1 cellular context compared by ENCODE assay signal in the genomic region with DNA sequence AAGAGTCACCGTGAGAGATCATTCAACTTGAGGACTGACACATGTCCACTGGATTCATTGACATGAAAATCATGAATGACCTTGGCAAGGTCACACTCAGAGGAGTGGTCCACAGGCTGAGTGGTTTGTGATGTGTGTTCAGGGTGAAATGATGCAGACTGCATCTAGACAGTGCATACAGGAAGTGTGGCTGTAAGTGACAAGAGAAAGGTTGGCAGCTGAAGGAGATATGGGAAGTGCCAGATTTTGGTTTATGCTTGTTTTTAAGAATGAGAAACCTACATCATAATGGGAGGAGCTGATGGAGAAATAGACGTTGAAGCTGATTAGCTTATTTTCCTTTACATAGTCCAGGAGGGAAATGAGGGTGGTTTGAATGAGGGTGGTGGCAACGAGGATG.
TF ChIP-seq lines count a peak whose summit lies in the region.

No MANE protein-coding gene starts in this region.

TF ChIP-seq in HEK293T, 16 proteins besides CTCF, POLR2A, EP300 and RAD21 (continued from another document):
- TF ChIP-seq FOXK2 (IDR thresholded peaks at IDR 0.05) (no peak), L3MBTL2 (conservative IDR thresholded peaks at IDR 0.05) (no peak), SP1 (IDR thresholded peaks at IDR 0.05) (no peak), TARDBP (IDR thresholded peaks at IDR 0.05) (no peak), ELF4 (IDR thresholded peaks at IDR 0.05) (no peak), ZNF384 (IDR thresholded peaks at IDR 0.05) (no peak), CTBP1 (IDR thresholded peaks at IDR 0.05; ENCODE audit: borderline replicate concordance) (no peak), BHLHE40 (IDR thresholded peaks at IDR 0.05; ENCODE audit: borderline replicate concordance) (no peak), NFRKB (IDR thresholded peaks at IDR 0.05) (no peak), LEF1 (IDR thresholded peaks at IDR 0.05; ENCODE audit: borderline replicate concordance) (no peak)
- TF ChIP-seq, protein P1, sequence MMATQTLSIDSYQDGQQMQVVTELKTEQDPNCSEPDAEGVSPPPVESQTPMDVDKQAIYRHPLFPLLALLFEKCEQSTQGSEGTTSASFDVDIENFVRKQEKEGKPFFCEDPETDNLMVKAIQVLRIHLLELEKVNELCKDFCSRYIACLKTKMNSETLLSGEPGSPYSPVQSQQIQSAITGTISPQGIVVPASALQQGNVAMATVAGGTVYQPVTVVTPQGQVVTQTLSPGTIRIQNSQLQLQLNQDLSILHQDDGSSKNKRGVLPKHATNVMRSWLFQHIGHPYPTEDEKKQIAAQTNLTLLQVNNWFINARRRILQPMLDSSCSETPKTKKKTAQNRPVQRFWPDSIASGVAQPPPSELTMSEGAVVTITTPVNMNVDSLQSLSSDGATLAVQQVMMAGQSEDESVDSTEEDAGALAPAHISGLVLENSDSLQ (IDR thresholded peaks at IDR 0.05) = no peak
